ENCODE assay signal across 11 cellular contexts in genomic region chr1:149783878-149784277, GRCh38. TPM values are rescaled to one million over a fixed set of nuclear protein-coding genes. Genes with fewer than 3 reads are reported as not detected.
"Had no signal": no experiment of that assay in that cellular context is flagged by ENCODE, and none has a peak within 500 bp of the region (broad histone marks: within the 10 kb centered on the region; RNA-seq: fewer than 3 reads in every experiment).

No MANE protein-coding gene starts in this region.

RNA-seq across cellular contexts. Expression of gene FCGR1A, which starts 1.4 kb away (rescaled TPM):
- total RNA-seq: activated naive CD4-positive, alpha-beta T cell treated with anti-CD3 and anti-CD28 coated beads for 36 hours; activated naive CD4-positive, alpha-beta T cell treated with anti-CD3 and anti-CD28 coated beads, Interleukin-2, amount 50 U/mL, for 72 hours; activated naive CD8-positive, alpha-beta T cell treated with anti-CD3 and anti-CD28 coated beads for 36 hours; activated T-cell treated with anti-CD3 and anti-CD28 coated beads, Interleukin-2, amount 50 U/mL, for 4 hours; activated T-cell treated with anti-CD3 and anti-CD28 coated beads, Interleukin-2, amount 50 U/mL, for 72 hours; activated T-helper 1 cell treated with anti-CD3 and anti-CD28 coated beads, Interleukin-12 subunit alpha, Interleukin-12 subunit beta, Interleukin-2, Interleukin-4 antibody, amounts not matched to agents 30 ng/mL and 10 ng/mL and 1 ng/mL, durations not matched to agents 14 hours and 24 hours and 36 hours; activated T-helper 17 cell treated with anti-CD3 and anti-CD28 coated beads, Interleukin-2, amount 50 U/mL, for 72 hours; activated T-helper 2 cell treated with anti-CD3 and anti-CD28 coated beads, Interferon-gamma antibody, Interleukin-2, Interleukin-4, amounts not matched to agents 10 μg/mL and 5 μg/mL and 100 μg/mL, durations not matched to agents 14 hours and 24 hours and 36 hours; astrocyte; bronchial epithelial cell; chondrocyte had no signal
